Comparison of ENCODE assay signal across 8 cellular contexts in genomic region chr1:162003061-162003824, GRCh38. TPM values are rescaled to one million over a fixed set of nuclear protein-coding genes. Genes with fewer than 3 reads are reported as not detected.
DNase-seq lines count a peak whose midpoint lies in the region; ATAC-seq, FAIRE-seq and TF ChIP-seq lines count a peak whose summit lies in the region.

No MANE protein-coding gene starts in this region.

- H3K4me3 ChIP-seq in suprapubic skin, result peak overlapping the region; percentile 21

- H3K27ac ChIP-seq in suprapubic skin, result peak overlapping the region; percentile 36

- 39% methylated on average over 12 of the region's 15 CpGs for WGBS in suprapubic skin

- DNase-seq in HTR-8/SVneo (ENCODE audit: insufficient read length, low spot score), result peak; percentile 67
- DNase-seq in amniotic epithelial cell (ENCODE audit: low read depth), result peak; percentile 87
- peak; percentile 97 for DNase-seq in islet precursor cell
- peak in 1 of 2 donors; percentile 85 for DNase-seq in suprapubic skin (ENCODE audit: low spot score in 2 of 2)
- no peak for DNase-seq in DMS53 (lab: John Stamatoyannopoulos, UW)
- DNase-seq in activated naive CD4-positive, alpha-beta T cell treated with anti-CD3 and anti-CD28 coated beads, Interleukin-2, amount 50 U/mL, for 16 hours, result no peak

- ATAC-seq in HG03460 (IDR thresholded peaks at IDR 0.05; ENCODE audit: unreplicated experiment), result no peak
- no peak for ATAC-seq in HG02973 (IDR thresholded peaks at IDR 0.05; ENCODE audit: unreplicated experiment)

- no peaks in the 10 kb centered on the region for H3K27me3 ChIP-seq in suprapubic skin

- no peak for TF ChIP-seq POLR2A in suprapubic skin (IDR thresholded peaks at IDR 0.05)

- no peak for TF ChIP-seq CTCF in suprapubic skin (IDR thresholded peaks at IDR 0.05)

- FAIRE-seq in HTR-8/SVneo (lab: Jason Lieb, UNC), result no peak

- no peak for TF ChIP-seq EP300 in suprapubic skin (IDR thresholded peaks at IDR 0.05)

- no peaks in the 10 kb centered on the region for H3K9me3 ChIP-seq in suprapubic skin

- H3K36me3 ChIP-seq in suprapubic skin, result peaks cover 2% of the 10 kb centered on the region

- H3K4me1 ChIP-seq in suprapubic skin, result peaks cover 13% of the 10 kb centered on the region

RNA-seq across cellular contexts. Expression of gene OLFML2B, which starts 20.4 kb away (rescaled TPM):
- 1 to 10 TPM; 2.7 to 5.2 (median 3.6) TPM for total RNA-seq in suprapubic skin

Comparison
In these comparisons a context has a peak if more than half of its experiments do, and no peak if none do; other contexts are left out.
1. DNase-seq: peak in HTR-8/SVneo (single experiment), amniotic epithelial cell (single experiment) and islet precursor cell (single experiment); none in DMS53 (single experiment) and activated naive CD4-positive, alpha-beta T cell treated with anti-CD3 and anti-CD28 coated beads, Interleukin-2, amount 50 U/mL, for 16 hours (single experiment).